In the genomic region with DNA sequence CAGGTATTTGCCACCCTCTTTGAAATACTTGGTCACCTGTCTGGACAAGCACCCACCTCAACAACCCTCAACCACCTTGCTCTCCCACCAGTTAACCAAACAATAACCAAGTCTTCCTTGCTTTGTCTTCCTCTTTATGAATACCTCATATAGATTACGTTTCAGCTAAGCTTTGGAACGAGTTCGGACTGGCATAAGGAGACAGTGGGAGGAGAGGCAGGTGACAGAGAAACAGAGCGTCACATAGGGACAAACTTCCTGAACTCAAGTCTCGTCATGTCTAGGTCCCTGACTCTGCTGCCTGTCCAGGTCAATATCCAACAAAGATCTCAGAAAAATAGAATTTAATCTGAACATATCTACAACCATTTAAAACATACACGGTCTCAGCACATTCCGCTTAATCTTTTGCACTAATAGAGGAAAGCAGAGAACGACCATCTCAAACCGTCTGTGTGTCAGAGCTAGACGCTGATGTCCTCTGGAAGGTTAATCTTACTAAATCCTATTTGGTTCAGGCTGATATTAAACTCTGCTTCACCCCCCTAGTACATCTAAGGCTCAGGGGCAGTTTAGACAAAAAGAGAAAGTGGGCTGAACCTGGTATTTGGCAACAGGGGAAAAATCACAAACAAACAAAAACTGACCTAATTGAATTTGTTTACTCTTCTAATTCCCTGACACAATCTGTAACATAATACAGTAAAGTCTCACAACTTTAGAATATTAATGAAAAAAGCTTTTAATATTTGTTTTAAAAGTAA, we compare ENCODE assay signal across 18 cellular contexts. TPM values are rescaled to one million over a fixed set of nuclear protein-coding genes. Genes with fewer than 3 reads are reported as not detected.
DNase-seq lines count a peak whose midpoint lies in the region; ATAC-seq, FAIRE-seq and TF ChIP-seq lines count a peak whose summit lies in the region.
"Had no signal": no experiment of that assay in that cellular context is flagged by ENCODE, and none has a peak within 500 bp of the region (broad histone marks: within the 10 kb centered on the region; RNA-seq: fewer than 3 reads in every experiment).

No MANE protein-coding gene starts in this region.

- H3K79me2 ChIP-seq in HepG2 (ENCODE audit: insufficient read depth, low read length) = no peaks in the 10 kb centered on the region

- TF ChIP-seq RAD21 in HepG2 (CRISPR knock-in tag; IDR thresholded peaks at IDR 0.05) = no peak

- TF ChIP-seq EP300 in HepG2 (IDR thresholded peaks at IDR 0.05; ENCODE audit: low read depth in 2 of 2, low read length in 2 of 2) (no peak), HepG2 (CRISPR knock-in tag; IDR thresholded peaks at IDR 0.05; ENCODE audit: borderline replicate concordance) (no peak), suprapubic skin (IDR thresholded peaks at IDR 0.05) (no peak)

- no peak for TF ChIP-seq CTCF in WERI-Rb-1 (IDR thresholded peaks at IDR 0.05; ENCODE audit: low read depth, low read length)
- no peak for TF ChIP-seq CTCF in HepG2 (CRISPR knock-in tag; IDR thresholded peaks at IDR 0.05)
- TF ChIP-seq CTCF in suprapubic skin (IDR thresholded peaks at IDR 0.05) = no peak
- TF ChIP-seq CTCF in upper lobe of right lung (IDR thresholded peaks at IDR 0.05) = no peak

- H3K27ac ChIP-seq in WERI-Rb-1 = no peak overlapping the region
- H3K27ac ChIP-seq in HepG2 (ENCODE audit: extremely low read length, insufficient read depth, low read length) = no peak overlapping the region
- peak overlapping the region; percentile 48 for H3K27ac ChIP-seq in suprapubic skin
- H3K27ac ChIP-seq in upper lobe of right lung = no peak overlapping the region
- H3K27ac ChIP-seq: KMS-11 had no signal

- no peak for FAIRE-seq in HepG2 (lab: Jason Lieb, UNC)

- peak overlapping the region; percentile 32 for H3K4me3 ChIP-seq in WERI-Rb-1 (ENCODE audit: low read depth, low read length)
- no peak overlapping the region for H3K4me3 ChIP-seq in HepG2 (replicated peaks in 1 of 3; ENCODE audit: insufficient read depth in 1 of 3, low read depth in 2 of 3, low read length in 3 of 3)
- no peak overlapping the region for H3K4me3 ChIP-seq in suprapubic skin
- no peak overlapping the region for H3K4me3 ChIP-seq in upper lobe of right lung
- H3K4me3 ChIP-seq: MG63 had no signal

- TF ChIP-seq POLR2A in HepG2 (IDR thresholded peaks at IDR 0.05; ENCODE audit: insufficient read depth in 1 of 2, low read depth in 2 of 2, low read length in 2 of 2) (no peak), suprapubic skin (IDR thresholded peaks at IDR 0.05) (no peak)

- no peak overlapping the region; the same call in 1 of the 2 replicates for H3K9ac ChIP-seq in HepG2 (ENCODE audit: insufficient read depth, low read depth, low read length)
- H3K9ac ChIP-seq: KMS-11 had no signal

- intact Hi-C loops in HepG2 (cut with micrococcal nuclease; ENCODE audit: unreplicated experiment) (no loop called here), upper lobe of right lung (cut with DNase I) (no loop called here)

- H2AFZ ChIP-seq in HepG2 (ENCODE audit: low read length) = no peak overlapping the region

- CTCF ChIA-PET in HepG2 (lab: Yijun Ruan, JAX; ENCODE audit: low intra/inter-chr PET ratio, low total read pairs) = no interaction called here

- H3K9me3 ChIP-seq in WERI-Rb-1 (ENCODE audit: severe bottlenecking) (no peaks in the 10 kb centered on the region), HepG2 (ENCODE audit: low read length) (no peaks in the 10 kb centered on the region), suprapubic skin (no peaks in the 10 kb centered on the region), upper lobe of right lung (no peaks in the 10 kb centered on the region)
- H3K9me3 ChIP-seq: MG63 had no signal

- 54% methylated on average over 10 of the region's 10 CpGs for WGBS in HepG2 (ENCODE audit: low lambda C conversion rate)
- 55% methylated on average over 10 of the region's 10 CpGs for WGBS in suprapubic skin

- ATAC-seq in HepG2 = no peak; the same call in 1 of the 3 replicates
- ATAC-seq in upper lobe of right lung = no peak

- peak; percentile 6 for DNase-seq in NCI-H146 treated with DMSO at 0.1 percent for 48 hours (lab: John Stamatoyannopoulos, UW; ENCODE audit: unreplicated experiment)
- DNase-seq in NCI-H146 (lab: John Stamatoyannopoulos, UW) = no peak
- peak; percentile 40 for DNase-seq in WERI-Rb-1
- no peak for DNase-seq in HepG2 (ENCODE audit: low spot score)
- DNase-seq in suprapubic skin (ENCODE audit: low spot score in 2 of 2) = no peak
- no peak for DNase-seq in DMS 273 treated with DMSO at 0.1 percent for 48 hours (lab: John Stamatoyannopoulos, UW)
- DNase-seq in DMS79 treated with DMSO at 0.1 percent for 48 hours (lab: John Stamatoyannopoulos, UW) = no peak
- DNase-seq in upper lobe of right lung = no peak
- DNase-seq: GF-D8, GOT3, MG63, NCI-H2081, NCI-H446 treated with DMSO at 0.1 percent for 48 hours, SIG-M5 had no signal

- H3K27me3 ChIP-seq in WERI-Rb-1 (ENCODE audit: insufficient read depth, low read depth, severe bottlenecking) = peaks cover 6% of the 10 kb centered on the region
- peaks cover 0 to 3% of the 10 kb centered on the region in 2 experiments; a peak in 1 of 5 replicates for H3K27me3 ChIP-seq in HepG2 (ENCODE audit: control insufficient read depth in 1 of 2, insufficient read depth in 2 of 2, low read length in 2 of 2)
- no peaks in the 10 kb centered on the region for H3K27me3 ChIP-seq in suprapubic skin
- no peaks in the 10 kb centered on the region for H3K27me3 ChIP-seq in upper lobe of right lung
- H3K27me3 ChIP-seq: MG63 had no signal

- H3K36me3 ChIP-seq in WERI-Rb-1 (no peaks in the 10 kb centered on the region), HepG2 (replicated peaks in 1 of 2; ENCODE audit: control insufficient read depth in 1 of 2, insufficient read depth in 2 of 2, low read length in 2 of 2) (no peaks in the 10 kb centered on the region), suprapubic skin (no peaks in the 10 kb centered on the region), upper lobe of right lung (no peaks in the 10 kb centered on the region)
- H3K36me3 ChIP-seq: MG63 had no signal

- BruUV-seq in HepG2 (replicated peaks; lab: Mats Ljungman, UMichigan) = no TSS peak

- no peaks in the 10 kb centered on the region for H4K20me1 ChIP-seq in HepG2 (ENCODE audit: insufficient read depth, low read length)

- H3K4me2 ChIP-seq in HepG2 (ENCODE audit: low read depth, low read length) = peak overlapping the region; percentile 44
- H3K4me2 ChIP-seq: KMS-11 had no signal

- POLR2A ChIA-PET in HepG2 (lab: Yijun Ruan, JAX) = no interaction called here

- in situ Hi-C loops in HepG2 (cut with HindIII; ENCODE audit: extremely low pct_ligation_motif_present, low pct_unique_long_range_greater_than_20kb) = loop anchor here (25.0 kb wide), 2 partner anchors 290 to 715 kb away; partner anchors contain the start of gene CREB3L2

- peaks cover 9% of the 10 kb centered on the region; the same call in 1 of the 2 replicates for H3K4me1 ChIP-seq in HepG2 (ENCODE audit: insufficient read depth, low read length)
- H3K4me1 ChIP-seq in suprapubic skin = no peaks in the 10 kb centered on the region
- H3K4me1 ChIP-seq in upper lobe of right lung = no peaks in the 10 kb centered on the region

TF ChIP-seq in HepG2, 621 proteins besides CTCF, POLR2A, EP300 and RAD21:
- TF ChIP-seq TARDBP (CRISPR knock-in tag; IDR thresholded peaks at IDR 0.05) (no peak), ZBTB38 (CRISPR knock-in tag; IDR thresholded peaks at IDR 0.05) (no peak), MBNL3 (CRISPR knock-in tag; conservative IDR thresholded peaks at IDR 0.05) (no peak), ZMYM2 (CRISPR knock-in tag; IDR thresholded peaks at IDR 0.05) (no peak), MAZ (IDR thresholded peaks at IDR 0.05; ENCODE audit: borderline replicate concordance, low read depth, low read length) (no peak), MAZ (CRISPR knock-in tag; IDR thresholded peaks at IDR 0.05; ENCODE audit: low read depth) (no peak), CEBPB (IDR thresholded peaks at IDR 0.05; ENCODE audit: borderline replicate concordance, low read depth, low read length) (no peak)
- TF ChIP-seq, protein P1, sequence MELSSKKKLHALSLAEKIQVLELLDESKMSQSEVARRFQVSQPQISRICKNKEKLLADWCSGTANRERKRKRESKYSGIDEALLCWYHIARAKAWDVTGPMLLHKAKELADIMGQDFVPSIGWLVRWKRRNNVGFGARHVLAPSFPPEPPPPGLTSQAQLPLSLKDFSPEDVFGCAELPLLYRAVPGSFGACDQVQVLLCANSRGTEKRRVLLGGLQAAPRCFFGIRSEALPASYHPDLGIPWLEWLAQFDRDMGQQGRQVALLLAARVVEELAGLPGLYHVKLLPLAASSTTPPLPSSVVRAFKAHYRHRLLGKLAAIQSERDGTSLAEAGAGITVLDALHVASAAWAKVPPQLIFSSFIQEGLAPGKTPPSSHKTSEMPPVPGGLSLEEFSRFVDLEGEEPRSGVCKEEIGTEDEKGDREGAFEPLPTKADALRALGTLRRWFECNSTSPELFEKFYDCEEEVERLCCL (CRISPR knock-in tag; IDR thresholded peaks at IDR 0.05; ENCODE audit: borderline replicate concordance) = no peak

RNA-seq across cellular contexts. Expression of gene SVOPL, which starts 26.4 kb away (rescaled TPM):
- total RNA-seq in HepG2 (2016; rRNA removed; fragmentation: Illumina TruSeq; extraction: Trizol) (not detected in 2 replicates), suprapubic skin (1 to 10 TPM in 1 of 4 donors, under 1 TPM in 2, not detected in 1; 0.19 to 1.9 (median 0.86) TPM), upper lobe of right lung (0.81 TPM)
- total RNA-seq in HepG2 (2016; cell fraction: cytosol; rRNA removed; fragmentation: Illumina TruSeq; extraction: Trizol; ENCODE audit: low read depth) = not detected in 2 replicates
- not detected in 2 replicates for total RNA-seq in HepG2 (2016; cell fraction: insoluble cytoplasmic fraction; rRNA removed; fragmentation: Illumina TruSeq; extraction: Trizol)
- total RNA-seq in HepG2 (2016; cell fraction: membrane; rRNA removed; fragmentation: Illumina TruSeq; extraction: Trizol) = not detected in 2 replicates
- total RNA-seq in HepG2 (2016; cell fraction: nucleus; rRNA removed; fragmentation: Illumina TruSeq; extraction: Trizol) = not detected in 2 replicates
- not detected in 2 replicates for polyA plus RNA-seq in HepG2 (2011; rRNA removed)
- 0.04 TPM in 1 of 2 replicates, not detected in the other for polyA plus RNA-seq in HepG2 (2011; cell fraction: cytosol; rRNA removed)
- polyA plus RNA-seq in HepG2 (2011; cell fraction: nucleus; rRNA removed) = not detected in 2 replicates
- polyA plus RNA-seq in HepG2 (2012) = not detected in 2 replicates
- polyA plus RNA-seq in HepG2 (2016; cell fraction: cytosol; fragmentation: Illumina TruSeq; extraction: Trizol; ENCODE audit: low read depth) = not detected in 2 replicates
- polyA plus RNA-seq in HepG2 (2016; cell fraction: insoluble cytoplasmic fraction; fragmentation: Illumina TruSeq; extraction: Trizol; ENCODE audit: low read depth) = not detected in 2 replicates
- polyA plus RNA-seq in HepG2 (2016; cell fraction: membrane; fragmentation: Illumina TruSeq; extraction: Trizol; ENCODE audit: low read depth) = not detected in 2 replicates
- not detected in 2 replicates for polyA plus RNA-seq in HepG2 (2016; cell fraction: nucleus; fragmentation: Illumina TruSeq; extraction: Trizol; ENCODE audit: insufficient read depth, low read depth)
- 23.0 TPM in 1 of 2 replicates, not detected in the other for polyA minus RNA-seq in HepG2 (2011; rRNA and poly(A)+ RNA removed; ENCODE audit: low replicate concordance)
- 1.2 TPM in 1 of 2 replicates, not detected in the other for polyA minus RNA-seq in HepG2 (2011; cell fraction: cytosol; rRNA and poly(A)+ RNA removed)
- polyA minus RNA-seq in HepG2 (2011; cell fraction: nucleus; rRNA and poly(A)+ RNA removed) = 0.52 TPM in 1 of 2 replicates, not detected in the other
- total RNA-seq: A172, OCI-LY7, RPMI7951 had no signal

Comparison
In these comparisons a context has a peak if more than half of its experiments do, and no peak if none do; other contexts are left out.
1. DNase-seq: peak in NCI-H146 treated with DMSO at 0.1 percent for 48 hours (single experiment) and WERI-Rb-1 (single experiment); none in NCI-H146 (single experiment), HepG2 (single experiment), suprapubic skin (0 of 2), DMS 273 treated with DMSO at 0.1 percent for 48 hours (single experiment), DMS79 treated with DMSO at 0.1 percent for 48 hours (single experiment) and upper lobe of right lung (single experiment).